In the genomic region with DNA sequence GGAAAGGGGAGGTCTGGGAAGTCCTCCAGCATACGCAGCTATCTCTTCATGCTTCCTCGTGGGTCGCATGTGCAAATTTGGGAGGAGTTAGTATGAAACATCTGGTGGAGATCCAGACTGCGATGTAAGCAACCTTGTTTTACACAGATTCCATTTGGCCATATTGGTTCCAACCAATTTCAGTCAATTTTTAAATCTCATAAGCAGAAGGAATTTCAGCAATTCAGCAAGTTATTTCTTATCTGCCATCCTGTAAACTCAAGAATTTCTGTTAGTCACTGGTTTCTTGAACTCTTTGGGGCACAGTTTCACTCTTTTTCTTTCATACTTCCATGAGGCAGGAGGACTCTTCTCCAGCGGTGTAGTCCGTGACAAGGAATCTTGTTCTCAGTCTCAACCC, we compare ENCODE assay signal across 31 cellular contexts.
"Had no signal": no experiment of that assay in that cellular context is flagged by ENCODE, and none has a peak within 500 bp of the region (broad histone marks: within the 10 kb centered on the region; RNA-seq: fewer than 3 reads in every experiment).

No MANE protein-coding gene starts in this region.

- DNase-seq: activated CD4-positive, alpha-beta T cell treated with anti-CD3 and anti-CD28 coated beads for 48 hours; activated CD4-positive, alpha-beta T cell treated with anti-CD3 and anti-CD28 coated beads, Interleukin-2, amount 50 U/mL, for 48 hours; activated CD8-positive, alpha-beta memory T cell treated with anti-CD3 and anti-CD28 coated beads for 24 hours; activated effector memory CD4-positive, alpha-beta T cell treated with Interleukin-2 at 50 U/mL for 16 hours; activated naive CD4-positive, alpha-beta T cell treated with Interleukin-2 at 50 U/mL for 16 hours; adrenal gland; colonic mucosa; dorsolateral prefrontal cortex; effector memory CD8-positive, alpha-beta T cell; erythroblast; left cardiac atrium; naive B cell; nephron progenitor cell; ovary; retina; sigmoid colon; stimulated activated CD4-positive, alpha-beta T cell treated with anti-CD3 and anti-CD28 coated beads, Interleukin-15, amount 100 ng/mL, for 24 hours; stimulated activated CD4-positive, alpha-beta T cell treated with anti-CD3 and anti-CD28 coated beads, Interleukin-2, amount 100 ng/mL, for 24 hours; stimulated activated naive CD4-positive, alpha-beta T cell treated with Interleukin-2 at 50 U/mL for 16 hours; SW 1271; T-helper 9 cell had no signal

- H3K27me3 ChIP-seq: adrenal gland, colonic mucosa, hepatocyte, ovary, sigmoid colon, tibial nerve had no signal

- H3K4me1 ChIP-seq: adrenal gland, colonic mucosa, tibial nerve had no signal

- H3K27ac ChIP-seq: adrenal gland, colonic mucosa, dorsolateral prefrontal cortex, gastroesophageal sphincter, hepatocyte, neutrophil, ovary, sigmoid colon, tibial nerve, VCaP had no signal

- H3K9me3 ChIP-seq: adrenal gland, colonic mucosa, gastroesophageal sphincter, neutrophil, ovary, sigmoid colon, tibial nerve had no signal

- ATAC-seq: activated CD4-positive, CD25-positive, alpha-beta regulatory T cell treated with anti-CD3 and anti-CD28 coated beads, Interleukin-2, amount 50 U/mL, for 24 hours; effector memory CD8-positive, alpha-beta T cell; gastroesophageal sphincter; left cardiac atrium had no signal

- H3K27ac Mint-ChIP-seq: activated naive CD8-positive, alpha-beta T cell; effector memory CD8-positive, alpha-beta T cell; mesothelial cell of epicardium; nephron progenitor cell; progenitor cell of endocrine pancreas; T-helper 1 cell treated with Interleukin-12 subunit alpha and Interleukin-12 subunit beta and Interleukin-4 antibody, amounts not matched to agents 30 μg/mL and 1 μg/mL, for 36 hours had no signal

- H3K4me3 Mint-ChIP-seq: activated naive CD8-positive, alpha-beta T cell; effector memory CD8-positive, alpha-beta T cell; mesothelial cell of epicardium; naive B cell; nephron progenitor cell; T-helper 1 cell treated with Interleukin-12 subunit alpha and Interleukin-12 subunit beta and Interleukin-4 antibody, amounts not matched to agents 30 μg/mL and 1 μg/mL, for 36 hours had no signal

- H3K4me1 Mint-ChIP-seq: naive B cell had no signal

- H3K36me3 Mint-ChIP-seq: mesothelial cell of epicardium, naive B cell had no signal

- H3K27me3 Mint-ChIP-seq: progenitor cell of endocrine pancreas had no signal

- H3K9me3 Mint-ChIP-seq: naive B cell; nephron progenitor cell; T-helper 1 cell treated with Interleukin-12 subunit alpha and Interleukin-12 subunit beta and Interleukin-4 antibody, amounts not matched to agents 30 μg/mL and 1 μg/mL, for 36 hours had no signal

- H3K4me3 ChIP-seq: adrenal gland, colonic mucosa, dorsolateral prefrontal cortex, gastroesophageal sphincter, hepatocyte, ovary, sigmoid colon, tibial nerve had no signal

- H3K36me3 ChIP-seq: adrenal gland, colonic mucosa, gastroesophageal sphincter, neutrophil, ovary, sigmoid colon, tibial nerve had no signal
